21 cellular contexts compared by ENCODE assay signal in genomic region chr7:108368466-108368865, GRCh38.
DNase-seq lines count a peak whose midpoint lies in the region; ATAC-seq, FAIRE-seq and TF ChIP-seq lines count a peak whose summit lies in the region.
"Had no signal": no experiment of that assay in that cellular context is flagged by ENCODE, and none has a peak within 500 bp of the region (broad histone marks: within the 10 kb centered on the region; RNA-seq: fewer than 3 reads in every experiment).

No MANE protein-coding gene starts in this region.

- peak; percentile 54 to 78 (median 76) for ATAC-seq in pancreas
- no peak for ATAC-seq in HG02588 (IDR thresholded peaks at IDR 0.05; ENCODE audit: unreplicated experiment)
- ATAC-seq in HG03571 (IDR thresholded peaks at IDR 0.05; ENCODE audit: unreplicated experiment), result no peak
- ATAC-seq: effector memory CD8-positive, alpha-beta T cell had no signal

- WGBS in pancreas, 2 donors, result 36 to 40% methylated on average over 5 of the region's 5 CpGs

- H3K27ac ChIP-seq in pancreas, result peak overlapping the region in 3 of 4 donors; percentile 17 to 74 (median 58)
- H3K27ac ChIP-seq: hepatocyte, suprapubic skin, uterus had no signal

- no peak for FAIRE-seq in pancreas (lab: Jason Lieb, UNC)
- FAIRE-seq: keratinocyte had no signal

- H3K4me3 ChIP-seq in choroid plexus epithelial cell (ENCODE audit: low read depth, low read length), result no peak overlapping the region
- H3K4me3 ChIP-seq in pancreas, result peak overlapping the region in 1 of 4 donors; percentile 2
- H3K4me3 ChIP-seq: hepatocyte, lung, suprapubic skin, uterus had no signal

- no peaks in the 10 kb centered on the region for H3K36me3 ChIP-seq in pancreas
- H3K36me3 ChIP-seq: suprapubic skin, uterus had no signal

- no peaks in the 10 kb centered on the region for H3K27me3 ChIP-seq in pancreas
- H3K27me3 ChIP-seq: hepatocyte, suprapubic skin, uterus had no signal

- no peaks in the 10 kb centered on the region for H3K9me3 ChIP-seq in pancreas
- H3K9me3 ChIP-seq: suprapubic skin, uterus had no signal

- peaks cover 18 to 19% (median 18%) of the 10 kb centered on the region in 3 donors for H3K4me1 ChIP-seq in pancreas
- H3K4me1 ChIP-seq: suprapubic skin, uterus had no signal

- no peak for TF ChIP-seq CTCF in choroid plexus epithelial cell (conservative IDR thresholded peaks at IDR 0.05; ENCODE audit: low read depth, low read length)
- no peak for TF ChIP-seq CTCF in pancreas (IDR thresholded peaks at IDR 0.05)

- intact Hi-C loops in pancreas (cut with DNase I), result no loop called here

- DNase-seq in NCI-H2171 treated with DMSO at 0.1 percent for 48 hours (lab: John Stamatoyannopoulos, UW), result peak; percentile 9
- no peak for DNase-seq in NCI-H2171 (lab: John Stamatoyannopoulos, UW)
- peak; percentile 54 for DNase-seq in NCI-H2081 treated with DMSO at 0.1 percent for 48 hours (lab: John Stamatoyannopoulos, UW)
- peak; percentile 53 for DNase-seq in choroid plexus epithelial cell (ENCODE audit: low read depth)
- peak in 1 of 6 donors; percentile 22 for DNase-seq in pancreas
- DNase-seq in NCI-H2227 (lab: John Stamatoyannopoulos, UW; ENCODE audit: unreplicated experiment), result no peak
- DNase-seq: activated CD4-positive, alpha-beta T cell treated with anti-CD3 and anti-CD28 coated beads, Interleukin-2, amount 10 ng/mL, durations not matched to agents 7 days and 5 days; activated gamma-delta T cell; central memory CD4-positive, alpha-beta T cell; DND-41; effector memory CD8-positive, alpha-beta T cell; KBM-7; NCI-H2227 treated with DMSO at 0.1 percent for 48 hours; RPMI8226; uterus had no signal

Comparison
In these comparisons a context has a peak if more than half of its experiments do, and no peak if none do; other contexts are left out.
1. DNase-seq: peak in NCI-H2171 treated with DMSO at 0.1 percent for 48 hours (single experiment), NCI-H2081 treated with DMSO at 0.1 percent for 48 hours (single experiment) and choroid plexus epithelial cell (single experiment); none in NCI-H2171 (single experiment) and NCI-H2227 (single experiment).
2. ATAC-seq: peak in pancreas (4 of 4); none in HG02588 (single experiment) and HG03571 (single experiment).